10 cellular contexts compared by ENCODE assay signal in genomic region chr4:86452323-86452995, GRCh38.
A peak's percentile ranks its signal among the peaks of the same experiment; 100 is the strongest.
DNase-seq lines count a peak whose midpoint lies in the region; ATAC-seq and TF ChIP-seq lines count a peak whose summit lies in the region.
"Had no signal": no experiment of that assay in that cellular context is flagged by ENCODE, and none has a peak within 500 bp of the region (broad histone marks: within the 10 kb centered on the region; RNA-seq: fewer than 3 reads in every experiment).

No MANE protein-coding gene starts in this region.

- H3K4me3 ChIP-seq in heart right ventricle (peak overlapping the region in 9 of 10 donors; percentile 30 to 57 (median 52)), prostate gland (peak overlapping the region; percentile 30)
- no peak overlapping the region for H3K4me3 ChIP-seq in effector memory CD4-positive, alpha-beta T cell (ENCODE audit: insufficient read depth, low read depth, low read length, poor library complexity, severe bottlenecking)

- intact Hi-C loops in heart right ventricle (cut with DNase I) (no loop called here), prostate gland (cut with DNase I) (loop anchor here (10.0 kb wide), 1 partner anchor 178 kb away; no protein-coding TSS in a partner anchor)

- WGBS in heart right ventricle, 2 donors, result 70 to 81% methylated on average over 13 of the region's 13 CpGs
- WGBS in prostate gland, result 50% methylated on average over 13 of the region's 13 CpGs

- no peaks in the 10 kb centered on the region for H3K4me1 ChIP-seq in heart right ventricle
- no peaks in the 10 kb centered on the region for H3K4me1 ChIP-seq in prostate gland (replicated peaks)
- H3K4me1 ChIP-seq in effector memory CD4-positive, alpha-beta T cell (ENCODE audit: control insufficient read depth, insufficient read depth, low read length, poor library complexity, severe bottlenecking), result no peaks in the 10 kb centered on the region

- H3K27ac ChIP-seq in VCaP, result peak overlapping the region; percentile 33; the same call in 1 of the 2 replicates
- H3K27ac ChIP-seq in heart right ventricle, result peak overlapping the region; percentile 5 to 78 (median 66)
- peak overlapping the region; percentile 60 to 67 for H3K27ac ChIP-seq in prostate gland
- H3K27ac ChIP-seq in effector memory CD4-positive, alpha-beta T cell (ENCODE audit: insufficient read depth, low read length, poor library complexity, severe bottlenecking), result no peak overlapping the region

- H3K36me3 ChIP-seq in heart right ventricle (no peaks in the 10 kb centered on the region), prostate gland (no peaks in the 10 kb centered on the region)
- no peaks in the 10 kb centered on the region for H3K36me3 ChIP-seq in effector memory CD4-positive, alpha-beta T cell (ENCODE audit: control insufficient read depth, insufficient read depth, low read length)

- TF ChIP-seq CTCF in VCaP (conservative IDR thresholded peaks at IDR 0.05) (no peak), heart right ventricle (IDR thresholded peaks at IDR 0.05) (no peak), prostate gland (IDR thresholded peaks at IDR 0.05) (no peak)

- H3K9me3 ChIP-seq in heart right ventricle (no peaks in the 10 kb centered on the region), prostate gland (no peaks in the 10 kb centered on the region)
- H3K9me3 ChIP-seq in effector memory CD4-positive, alpha-beta T cell (ENCODE audit: control insufficient read depth, low read length), result no peaks in the 10 kb centered on the region

- H3K27me3 ChIP-seq in heart right ventricle, result no peaks in the 10 kb centered on the region
- no peaks in the 10 kb centered on the region for H3K27me3 ChIP-seq in prostate gland (replicated peaks; ENCODE audit: insufficient read depth)
- H3K27me3 ChIP-seq in effector memory CD4-positive, alpha-beta T cell (replicated peaks; ENCODE audit: control insufficient read depth, insufficient read depth, low read length, poor library complexity, severe bottlenecking), result no peaks in the 10 kb centered on the region

- TF ChIP-seq POLR2A in prostate gland (IDR thresholded peaks at IDR 0.05), result no peak
- TF ChIP-seq POLR2A in erythroblast (IDR thresholded peaks at IDR 0.05; ENCODE audit: low read length), result no peak

- peak; percentile 44 for DNase-seq in DMS153 (lab: John Stamatoyannopoulos, UW)
- DNase-seq in heart right ventricle, result peak; percentile 12 to 15
- DNase-seq in prostate gland (ENCODE audit: low spot score), result no peak
- no peak for DNase-seq in erythroblast (lab: John Stamatoyannopoulos, UW)
- no peak for DNase-seq in effector memory CD4-positive, alpha-beta T cell
- no peak for DNase-seq in GOT3 (lab: John Stamatoyannopoulos, UW)
- DNase-seq in D341Med (ENCODE audit: low spot score), result no peak
- DNase-seq: activated T-cell treated with anti-CD3 and anti-CD28 coated beads, Interleukin-2, amount 50 U/mL, for 24 hours; T-helper 17 cell had no signal

- peak; percentile 60 to 90 (median 77) for ATAC-seq in heart right ventricle
- ATAC-seq: T-helper 17 cell had no signal

Comparison
In these comparisons a context has a peak if more than half of its experiments do, and no peak if none do; other contexts are left out.
1. DNase-seq: peak in DMS153 (single experiment) and heart right ventricle (2 of 2); none in prostate gland (single experiment), erythroblast (0 of 2), effector memory CD4-positive, alpha-beta T cell (0 of 3), GOT3 (single experiment) and D341Med (single experiment).